In genomic region chr13:39038569-39038898, GRCh38 we compare ENCODE assay signal across 8 cellular contexts. TPM values are rescaled to one million over a fixed set of nuclear protein-coding genes. Genes with fewer than 3 reads are reported as not detected.
A peak's percentile ranks its signal among the peaks of the same experiment; 100 is the strongest.
DNase-seq lines count a peak whose midpoint lies in the region; ATAC-seq lines count a peak whose summit lies in the region.

No MANE protein-coding gene starts in this region.

- peak; percentile 41 for ATAC-seq in HG02973 (IDR thresholded peaks at IDR 0.05; ENCODE audit: unreplicated experiment)

- H3K27ac ChIP-seq in adipose tissue (ENCODE audit: low read depth, low read length): peak overlapping the region; percentile 65

- H3K4me3 ChIP-seq in iPS-18c (ENCODE audit: insufficient read depth, low read depth, low read length): peak overlapping the region; percentile 74

- H3K9me3 ChIP-seq in iPS-18c (ENCODE audit: control insufficient read depth, insufficient read depth, low read length): no peaks in the 10 kb centered on the region

- DNase-seq in NK-92 treated with Interleukin-12 subunit alpha and Interleukin-12 subunit beta, amount 100 ng/mL, for 24 hours (lab: John Stamatoyannopoulos, UW): peak; percentile 50
- DNase-seq in NK-92 (lab: John Stamatoyannopoulos, UW; ENCODE audit: unreplicated experiment): no peak
- DNase-seq in RPMI8226: peak; percentile 52
- peak; percentile 58 to 64 for DNase-seq in stimulated activated CD4-positive, alpha-beta T cell treated with anti-CD3 and anti-CD28 coated beads, Interleukin-2, amount 100 ng/mL, for 24 hours
- DNase-seq in NCI-H1436 treated with DMSO at 0.1 percent for 48 hours (lab: John Stamatoyannopoulos, UW): no peak

- WGBS in adipose tissue, 3 donors: 0 to 1% (median 0%) methylated on average over 13 of the region's 13 CpGs

RNA-seq across cellular contexts. Expression of gene NHLRC3, which starts 0.3 kb away (rescaled TPM):
- polyA plus RNA-seq in adipose tissue: 10 to 100 TPM in 2 of 3 donors, 1 to 10 TPM in 1; 5.8 to 18.2 (median 11.2) TPM

RNA-seq across cellular contexts. Expression of gene PROSER1, which starts 0.6 kb away (rescaled TPM):
- polyA plus RNA-seq in adipose tissue: 1 to 10 TPM; 6.2 to 9.0 (median 8.5) TPM

RNA-seq across cellular contexts. Expression of gene STOML3, which starts 47.9 kb away (rescaled TPM):
- not detected for polyA plus RNA-seq in adipose tissue

Comparison
In these comparisons a context has a peak if more than half of its experiments do, and no peak if none do; other contexts are left out.
1. DNase-seq: peak in NK-92 treated with Interleukin-12 subunit alpha and Interleukin-12 subunit beta, amount 100 ng/mL, for 24 hours (single experiment), RPMI8226 (single experiment) and stimulated activated CD4-positive, alpha-beta T cell treated with anti-CD3 and anti-CD28 coated beads, Interleukin-2, amount 100 ng/mL, for 24 hours (2 of 2); none in NK-92 (single experiment) and NCI-H1436 treated with DMSO at 0.1 percent for 48 hours (single experiment).